Comparison of ENCODE assay signal across 11 cellular contexts in genomic region chr9:37144762-37145161, GRCh38. TPM values are rescaled to one million over a fixed set of nuclear protein-coding genes. Genes with fewer than 3 reads are reported as not detected.
DNase-seq lines count a peak whose midpoint lies in the region; ATAC-seq and TF ChIP-seq lines count a peak whose summit lies in the region.
"Had no signal": no experiment of that assay in that cellular context is flagged by ENCODE, and none has a peak within 500 bp of the region (broad histone marks: within the 10 kb centered on the region; RNA-seq: fewer than 3 reads in every experiment).

No MANE protein-coding gene starts in this region.

- H3K36me3 ChIP-seq in BLaER1: peaks cover 24% of the 10 kb centered on the region
- no peaks in the 10 kb centered on the region for H3K36me3 ChIP-seq in colonic mucosa
- H3K36me3 ChIP-seq: thoracic aorta had no signal

- H3K4me1 ChIP-seq in BLaER1: peaks cover 15% of the 10 kb centered on the region; the same call in 1 of the 2 replicates
- no peaks in the 10 kb centered on the region for H3K4me1 ChIP-seq in colonic mucosa

- H3K4me3 ChIP-seq in BLaER1 (peak overlapping the region; percentile 68), colonic mucosa (no peak overlapping the region)
- H3K4me3 ChIP-seq: thoracic aorta had no signal

- ATAC-seq in GM18907 (IDR thresholded peaks at IDR 0.05; ENCODE audit: unreplicated experiment): peak; percentile 68
- peak; percentile 70 for ATAC-seq in HG03460 (IDR thresholded peaks at IDR 0.05; ENCODE audit: unreplicated experiment)
- ATAC-seq in central memory CD8-positive, alpha-beta T cell (replicated peaks; ENCODE audit: extremely low read depth, poor library complexity, severe bottlenecking): no peak

- H3K9me3 ChIP-seq in BLaER1 (no peaks in the 10 kb centered on the region), colonic mucosa (no peaks in the 10 kb centered on the region)
- H3K9me3 ChIP-seq: thoracic aorta had no signal

- H3K27me3 ChIP-seq in BLaER1: no peaks in the 10 kb centered on the region
- no peaks in the 10 kb centered on the region for H3K27me3 ChIP-seq in colonic mucosa

- TF ChIP-seq CTCF in colonic mucosa (IDR thresholded peaks at IDR 0.05): no peak

- peaks cover 8% of the 10 kb centered on the region for H3K36me3 Mint-ChIP-seq in central memory CD8-positive, alpha-beta T cell (ENCODE audit: insufficient read depth)

- in situ Hi-C loops in G401 (cut with HindIII; ENCODE audit: low sequenced_read_pairs): no loop called here

- H3K27ac Mint-ChIP-seq in central memory CD8-positive, alpha-beta T cell (ENCODE audit: low read depth): peak overlapping the region; percentile 19

- H3K4me2 ChIP-seq in BLaER1: peak overlapping the region; percentile 89

- no peak overlapping the region for H3K4me3 Mint-ChIP-seq in central memory CD8-positive, alpha-beta T cell

- no peaks in the 10 kb centered on the region for H3K9me3 Mint-ChIP-seq in central memory CD8-positive, alpha-beta T cell

- H3K27me3 Mint-ChIP-seq in central memory CD8-positive, alpha-beta T cell: no peaks in the 10 kb centered on the region

- peaks cover 8% of the 10 kb centered on the region; the same call in 1 of the 2 replicates for H4K20me1 ChIP-seq in BLaER1

- peaks cover 33% of the 10 kb centered on the region for H3K4me1 Mint-ChIP-seq in central memory CD8-positive, alpha-beta T cell

- H3K27ac ChIP-seq in BLaER1 (peak overlapping the region; percentile 96), colonic mucosa (no peak overlapping the region)
- H3K27ac ChIP-seq: HL-60, thoracic aorta had no signal

- intact Hi-C loops in colonic mucosa (cut with DNase I): no loop called here

- DNase-seq in central memory CD8-positive, alpha-beta T cell (ENCODE audit: low spot score in 2 of 2): no peak
- no peak for DNase-seq in stimulated activated CD4-positive, alpha-beta T cell treated with anti-CD3 and anti-CD28 coated beads, Interleukin-1b, Interleukin-23, amount 100 ng/mL, for 48 hours
- no peak for DNase-seq in colonic mucosa
- DNase-seq in anterior cingulate cortex (lab: John Stamatoyannopoulos, UW): no peak
- DNase-seq in G401 (ENCODE audit: low spot score): no peak
- DNase-seq: activated gamma-delta T cell had no signal

- peak overlapping the region; percentile 88 for H3K9ac ChIP-seq in BLaER1
- no peak overlapping the region for H3K9ac ChIP-seq in colonic mucosa (ENCODE audit: low read depth in 2 of 2, low read length in 2 of 2)

RNA-seq across cellular contexts. Expression of gene ZCCHC7, which starts 24.4 kb away (rescaled TPM):
- 10 to 100 TPM; 14.6 to 15.9 TPM for total RNA-seq in colonic mucosa
- 14.1 and 20.5 TPM in 2 replicates for total RNA-seq in G401 (2014; rRNA removed; shearing (Covaris generic))
